In the genomic region with DNA sequence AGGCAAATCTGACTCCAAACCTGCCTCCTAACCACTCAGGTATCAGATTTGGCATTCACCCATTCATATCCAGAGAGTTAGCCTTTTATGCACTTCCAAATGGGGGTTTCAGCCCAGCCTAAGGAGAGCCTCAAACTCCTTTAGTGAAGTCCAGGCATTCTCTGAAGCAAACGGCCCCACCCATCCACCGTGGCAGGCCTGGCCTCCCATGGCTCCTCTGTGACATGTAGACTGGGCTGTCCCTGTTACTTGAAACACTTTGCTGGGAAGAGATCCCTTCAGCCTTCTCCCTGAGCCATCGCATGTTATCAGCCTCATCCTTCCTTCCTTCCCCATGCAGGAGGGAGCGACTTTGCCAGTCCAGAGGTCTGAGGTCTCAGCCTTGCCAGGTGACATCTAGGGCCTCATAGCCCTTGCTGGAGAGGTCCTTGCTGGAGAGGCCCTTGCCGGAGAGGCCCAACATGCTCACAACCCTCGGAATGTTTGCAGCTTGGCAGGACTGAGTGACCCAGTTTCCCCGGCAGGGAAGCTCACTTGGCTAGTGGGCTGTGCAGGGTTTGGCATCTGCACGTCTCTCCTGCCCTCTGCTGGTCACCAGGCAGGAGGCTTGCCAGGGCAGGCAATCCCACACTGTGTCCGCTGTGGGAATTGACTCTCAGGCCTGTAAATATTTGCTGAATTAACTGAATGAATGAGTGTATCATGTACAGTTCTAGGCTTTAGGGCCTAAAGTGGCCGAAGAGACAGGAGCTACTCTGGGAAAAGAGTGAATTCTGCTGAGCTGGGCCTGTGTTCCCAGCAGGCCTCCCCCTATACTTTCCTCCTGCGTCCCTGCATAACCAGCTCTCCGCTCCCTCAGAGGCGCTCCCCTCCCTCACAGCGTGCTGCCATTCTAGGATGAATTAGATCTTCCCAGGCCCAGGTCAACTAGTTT, we compare ENCODE assay signal across 8 cellular contexts. TPM values are rescaled to one million over a fixed set of nuclear protein-coding genes. Genes with fewer than 3 reads are reported as not detected.
DNase-seq lines count a peak whose midpoint lies in the region; ATAC-seq and TF ChIP-seq lines count a peak whose summit lies in the region.

No MANE protein-coding gene starts in this region.

- no peak for TF ChIP-seq POLR2A in esophagus squamous epithelium (IDR thresholded peaks at IDR 0.05)

- no peaks in the 10 kb centered on the region for H3K9me3 Mint-ChIP-seq in naive B cell

- ATAC-seq in naive B cell (ENCODE audit: low read depth in 2 of 2) (peak; percentile 96 to 99), GM18858 (IDR thresholded peaks at IDR 0.05; ENCODE audit: unreplicated experiment) (no peak)

- no peak overlapping the region for H3K4me3 Mint-ChIP-seq in naive B cell

- DNase-seq in DMS79 (lab: John Stamatoyannopoulos, UW) (peak; percentile 55), HT-29 (ENCODE audit: low spot score) (peak; percentile 64), esophagus squamous epithelium (lab: John Stamatoyannopoulos, UW) (no peak), naive B cell (peak; percentile 68)
- peak; percentile 76 for DNase-seq in activated T-cell treated with anti-CD3 and anti-CD28 coated beads, Interleukin-2, amount 50 U/mL, for 1 hour
- peak; percentile 38 to 60 for DNase-seq in stimulated activated CD8-positive, alpha-beta memory T cell treated with anti-CD3 and anti-CD28 coated beads, Interleukin-7, amount 100 ng/mL, for 48 hours (ENCODE audit: extremely low read depth in 1 of 2, low read depth in 1 of 2)

- peaks cover 0 to 8% (median 7%) of the 10 kb centered on the region in 3 donors for H3K4me1 Mint-ChIP-seq in naive B cell

- H3K9me3 ChIP-seq in OCI-LY3 (ENCODE audit: insufficient read depth, low read length), result no peaks in the 10 kb centered on the region
- H3K9me3 ChIP-seq in esophagus squamous epithelium, result no peaks in the 10 kb centered on the region

- no peaks in the 10 kb centered on the region for H4K20me1 ChIP-seq in OCI-LY3 (ENCODE audit: insufficient read depth, low read length)

- peak overlapping the region in 3 of 6 donors; percentile 5 to 76 (median 73) for H3K27ac Mint-ChIP-seq in naive B cell

- no peaks in the 10 kb centered on the region for H3K27me3 Mint-ChIP-seq in naive B cell

- TF ChIP-seq CTCF in OCI-LY3 (IDR thresholded peaks at IDR 0.05; ENCODE audit: low read depth, low read length) (peak; percentile 81), esophagus squamous epithelium (IDR thresholded peaks at IDR 0.05) (peak; percentile 77 to 96 (median 91))

- H3K4me1 ChIP-seq in OCI-LY3 (ENCODE audit: low read length), result peaks cover 5% of the 10 kb centered on the region
- H3K4me1 ChIP-seq in esophagus squamous epithelium, result peaks cover 0 to 8% (median 3%) of the 10 kb centered on the region in 3 donors

- no peak overlapping the region for H3K4me3 ChIP-seq in OCI-LY3 (ENCODE audit: low read length)
- no peak overlapping the region for H3K4me3 ChIP-seq in esophagus squamous epithelium

- no peaks in the 10 kb centered on the region for H3K27me3 ChIP-seq in OCI-LY3 (ENCODE audit: low read depth, low read length)
- no peaks in the 10 kb centered on the region for H3K27me3 ChIP-seq in esophagus squamous epithelium

- no peaks in the 10 kb centered on the region for H3K36me3 ChIP-seq in OCI-LY3 (replicated peaks; ENCODE audit: low read depth, low read length)
- H3K36me3 ChIP-seq in esophagus squamous epithelium, result no peaks in the 10 kb centered on the region

- H3K79me2 ChIP-seq in OCI-LY3 (ENCODE audit: low read length), result no peaks in the 10 kb centered on the region

- H3K27ac ChIP-seq in OCI-LY3 (ENCODE audit: low read length), result no peak overlapping the region
- no peak overlapping the region for H3K27ac ChIP-seq in esophagus squamous epithelium

- 0 out of 2 replicates have a peak overlapping the region, but pooled peaks have one; percentile 41 for H2AFZ ChIP-seq in OCI-LY3 (ENCODE audit: low read depth, low read length)

- intact Hi-C loops in esophagus squamous epithelium (cut with DNase I), result loop anchor here (2.0 kb wide), 1 partner anchor 106 kb away; no protein-coding TSS in a partner anchor

- whole genome bisulfite sequencing in esophagus squamous epithelium, 2 donors, result 45 to 53% methylated on average over 13 of the region's 14 CpGs

- H3K9ac ChIP-seq in OCI-LY3 (ENCODE audit: low read length), result no peak overlapping the region

- 0 out of 2 replicates have a peak overlapping the region, but pooled peaks have one; percentile 26 for H3K4me2 ChIP-seq in OCI-LY3 (ENCODE audit: low read length)

- no peaks in the 10 kb centered on the region for H3K36me3 Mint-ChIP-seq in naive B cell

RNA-seq across cellular contexts. Expression of gene RBM15, which starts 26.7 kb away (rescaled TPM):
- total RNA-seq in HT-29 (2014; rRNA removed; shearing (Covaris generic)), result 60.8 and 67.9 TPM in 2 replicates
- total RNA-seq in esophagus squamous epithelium, result 10 to 100 TPM; 10.5 to 39.5 (median 23.0) TPM
- polyA plus RNA-seq in naive B cell (ENCODE audit: low read depth in 6 of 6), result 10 to 100 TPM; 13.2 to 23.1 (median 17.4) TPM
